Comparison of ENCODE assay signal across 8 cellular contexts in the genomic region with DNA sequence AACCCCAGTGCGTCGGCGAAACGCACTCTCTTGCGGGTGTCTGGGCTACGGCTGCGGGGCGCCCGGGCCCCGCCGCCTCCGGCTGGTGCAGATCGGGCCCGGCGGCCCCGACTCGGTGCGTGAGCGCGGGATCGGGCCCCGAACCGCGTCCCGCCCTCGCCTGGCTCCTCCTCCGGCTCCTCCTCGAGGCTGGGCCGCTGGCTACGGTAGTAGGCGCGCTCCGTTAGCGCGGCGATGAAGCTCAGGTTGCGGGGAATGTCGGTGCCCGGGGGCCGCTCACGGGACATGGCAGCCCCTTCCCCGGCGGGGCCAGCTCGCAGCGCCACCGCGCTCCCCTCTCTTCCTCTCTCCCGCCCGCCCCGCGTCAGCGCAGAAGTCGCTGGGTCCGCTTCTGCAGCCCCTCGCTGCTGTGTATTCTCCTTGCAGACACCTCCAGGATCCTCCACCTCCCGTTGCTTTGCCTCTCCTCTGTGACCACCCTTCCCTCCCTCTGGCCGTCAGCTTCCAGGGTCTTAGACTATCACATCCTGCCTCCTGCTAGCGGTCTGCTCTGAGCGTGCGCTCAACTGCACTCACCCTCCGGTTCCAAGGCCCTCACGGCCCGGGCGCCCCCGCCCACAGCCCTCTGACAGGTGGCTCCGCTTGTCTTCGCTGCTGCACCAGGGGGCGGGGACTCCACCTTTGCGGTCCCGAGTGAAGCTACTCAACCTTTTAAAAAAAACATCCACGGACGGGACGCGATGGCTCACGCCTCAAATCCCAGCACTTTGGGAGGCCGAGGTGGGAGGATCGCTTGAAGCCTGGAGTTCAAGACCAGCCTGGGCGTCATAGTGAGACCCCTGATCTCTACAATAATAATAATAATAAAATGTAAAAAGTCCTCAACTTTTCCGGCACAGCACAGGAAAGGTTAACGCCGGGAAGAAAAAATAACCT. TPM values are rescaled to one million over a fixed set of nuclear protein-coding genes. Genes with fewer than 3 reads are reported as not detected.
A peak's percentile ranks its signal among the peaks of the same experiment; 100 is the strongest.
DNase-seq lines count a peak whose midpoint lies in the region; ATAC-seq, FAIRE-seq and TF ChIP-seq lines count a peak whose summit lies in the region.

A gene with protein sequence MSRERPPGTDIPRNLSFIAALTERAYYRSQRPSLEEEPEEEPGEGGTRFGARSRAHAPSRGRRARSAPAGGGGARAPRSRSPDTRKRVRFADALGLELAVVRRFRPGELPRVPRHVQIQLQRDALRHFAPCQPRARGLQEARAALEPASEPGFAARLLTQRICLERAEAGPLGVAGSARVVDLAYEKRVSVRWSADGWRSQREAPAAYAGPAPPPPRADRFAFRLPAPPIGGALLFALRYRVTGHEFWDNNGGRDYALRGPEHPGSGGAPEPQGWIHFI (minus strand): TSS at position 570 of the 936 bp plus-strand sequence. CDS start 283 bp downstream, at position 287.

- H3K79me2 ChIP-seq in DOHH2 (ENCODE audit: control insufficient read depth, low read length) (peaks cover 38% of the 10 kb centered on the region), GM23248 (ENCODE audit: insufficient read depth) (peaks cover 10% of the 10 kb centered on the region)

- peak within 1 kb of the TSS; percentile 91 for H3K9ac ChIP-seq in GM23248

- ATAC-seq in Right ventricle myocardium inferior, result peak; percentile 42
- ATAC-seq in pancreas, result peak; percentile 43 to 60 (median 45)

- H4K20me1 ChIP-seq in DOHH2 (ENCODE audit: control insufficient read depth, insufficient read depth, low read depth, low read length), result no peaks in the 10 kb centered on the region
- H4K20me1 ChIP-seq in GM23248 (ENCODE audit: insufficient read depth), result no peaks in the 10 kb centered on the region

- no peak for FAIRE-seq in pancreas (lab: Jason Lieb, UNC)

- in situ Hi-C loops in GM23248 (cut with MboI), result no loop called here

- H3K27me3 ChIP-seq in DOHH2 (ENCODE audit: control insufficient read depth, low read length), result no peaks in the 10 kb centered on the region
- H3K27me3 ChIP-seq in GM23248 (replicated peaks; ENCODE audit: insufficient read depth), result no peaks in the 10 kb centered on the region
- no peaks in the 10 kb centered on the region for H3K27me3 ChIP-seq in SJSA1 (replicated peaks)
- H3K27me3 ChIP-seq in pancreas, result no peaks in the 10 kb centered on the region
- H3K27me3 ChIP-seq in tibial artery, result no peaks in the 10 kb centered on the region

- peak within 1 kb of the TSS; percentile 78 for H3K4me2 ChIP-seq in DOHH2 (ENCODE audit: low read length)
- peak within 1 kb of the TSS; percentile 89 for H3K4me2 ChIP-seq in GM23248 (ENCODE audit: unreplicated experiment)

- H3F3A ChIP-seq in DOHH2 (ENCODE audit: control insufficient read depth, insufficient read depth) (peaks cover 10% of the 10 kb centered on the region), GM23248 (ENCODE audit: insufficient read depth) (peaks cover 40% of the 10 kb centered on the region)

- intact Hi-C loops in Right ventricle myocardium inferior (cut with DNase I) (loop anchor here (5.0 kb wide), 1 partner anchor 165 kb away; a partner anchor contains a TSS), pancreas (cut with DNase I) (no loop called here), tibial artery (cut with DNase I; ENCODE audit: low total_unique reads) (no loop called here)

- peak within 1 kb of the TSS; percentile 81 for H3K27ac ChIP-seq in DOHH2 (ENCODE audit: low read depth, low read length)
- peak within 1 kb of the TSS; percentile 86 for H3K27ac ChIP-seq in GM23248
- H3K27ac ChIP-seq in SJSA1, result peak within 1 kb of the TSS; percentile 24
- H3K27ac ChIP-seq in pancreas, result peak within 1 kb of the TSS; percentile 95 to 98 (median 98)
- peak within 1 kb of the TSS; percentile 94 to 96 for H3K27ac ChIP-seq in tibial artery

- H3K9me2 ChIP-seq in DOHH2 (replicated peaks; ENCODE audit: control insufficient read depth, low read length) (no peaks in the 10 kb centered on the region), GM23248 (ENCODE audit: insufficient read depth) (no peaks in the 10 kb centered on the region)

- H2AFZ ChIP-seq in GM23248, result peak within 1 kb of the TSS; percentile 91

- WGBS in GM23248 (ENCODE audit: low coverage in 1 of 2, low lambda C conversion rate in 2 of 2, missing lambda C conversion rate in 2 of 2), 2 experiments, result 5% methylated on average over 58 to 64 of the region's 81 CpGs
- 1 to 2% methylated on average over 65 to 81 of the region's 81 CpGs for WGBS in pancreas, 2 donors

- H3K4me3 ChIP-seq in DOHH2 (ENCODE audit: low read length) (peak within 1 kb of the TSS; percentile 82), GM23248 (peak within 1 kb of the TSS; percentile 87), SJSA1 (peak within 1 kb of the TSS; percentile 62), pancreas (peak within 1 kb of the TSS; percentile 54 to 82 (median 68)), tibial artery (peak within 1 kb of the TSS; percentile 71 to 85)

- no peaks in the 10 kb centered on the region for H3K9me3 ChIP-seq in DOHH2 (ENCODE audit: control insufficient read depth, insufficient read depth, low read length)
- H3K9me3 ChIP-seq in GM23248 (ENCODE audit: low read depth), result no peaks in the 10 kb centered on the region
- no peaks in the 10 kb centered on the region for H3K9me3 ChIP-seq in SJSA1 (replicated peaks)
- no peaks in the 10 kb centered on the region for H3K9me3 ChIP-seq in pancreas
- H3K9me3 ChIP-seq in tibial artery, result no peaks in the 10 kb centered on the region

- DNase-seq in GM23248 (peak; percentile 87), M059J (ENCODE audit: low read depth) (peak; percentile 55), SJSA1 (ENCODE audit: low read depth in 1 of 2, low spot score in 2 of 2) (peak in 1 of 2 experiments; percentile 52), Right ventricle myocardium inferior (ENCODE audit: missing footprints) (peak; percentile 86), pancreas (peak; percentile 72 to 89 (median 80)), tibial artery (peak; percentile 68 to 89)
- DNase-seq in activated naive CD4-positive, alpha-beta T cell treated with Interleukin-2 at 50 U/mL for 16 hours, result peak; percentile 87

- H3K4me1 ChIP-seq in DOHH2 (ENCODE audit: control insufficient read depth, low read length), result peaks cover 49% of the 10 kb centered on the region
- H3K4me1 ChIP-seq in GM23248 (ENCODE audit: insufficient read depth), result peaks cover 32% of the 10 kb centered on the region
- H3K4me1 ChIP-seq in SJSA1 (replicated peaks), result peaks cover 39% of the 10 kb centered on the region
- peaks cover 8 to 17% (median 9%) of the 10 kb centered on the region in 3 donors for H3K4me1 ChIP-seq in pancreas
- peaks cover 0 to 41% (median 29%) of the 10 kb centered on the region in 4 donors for H3K4me1 ChIP-seq in tibial artery

- H3K36me3 ChIP-seq in DOHH2 (ENCODE audit: control insufficient read depth, low read length) (peaks cover 37% of the 10 kb centered on the region), GM23248 (ENCODE audit: low read depth) (no peaks in the 10 kb centered on the region), SJSA1 (peaks cover 1% of the 10 kb centered on the region), pancreas (no peaks in the 10 kb centered on the region), tibial artery (peaks cover 0 to 8% (median 0%) of the 10 kb centered on the region in 3 donors)

- peak; percentile 9 for TF ChIP-seq CTCF in DOHH2 (IDR thresholded peaks at IDR 0.05; ENCODE audit: low read depth, low read length, poor library complexity, severe bottlenecking)
- TF ChIP-seq CTCF in pancreas (IDR thresholded peaks at IDR 0.05), result no peak
- TF ChIP-seq CTCF in tibial artery (IDR thresholded peaks at IDR 0.05), result no peak

RNA-seq across cellular contexts. Expression of the gene that starts here (rescaled TPM):
- total RNA-seq in GM23248 (2014; rRNA removed; shearing (Covaris generic)), result 4.1 and 4.3 TPM in 2 replicates
- 1.4 and 1.6 TPM in 2 replicates for polyA plus RNA-seq in GM23248 (2016; fragmentation: Nextera tagmentation; extraction: Ambion mirVana)
- 3.0 and 5.0 TPM in 2 replicates for total RNA-seq in M059J (2014; rRNA removed; shearing (Covaris generic))
- 1.2 and 2.1 TPM in 2 replicates for total RNA-seq in SJSA1 (2014; rRNA removed; shearing (Covaris generic))
- total RNA-seq in Right ventricle myocardium inferior, result 7.9 TPM
- 10 to 100 TPM in 2 of 6 donors, 1 to 10 TPM in 4; 4.1 to 12.8 (median 5.6) TPM for total RNA-seq in pancreas
- 10 to 100 TPM; 18.0 to 25.9 TPM for polyA plus RNA-seq in pancreas

Comparison
In these comparisons a context has a peak if more than half of its experiments do, and no peak if none do; other contexts are left out.
1. H3K27ac ChIP-seq: peak in every context shown above with its lines; median percentile 98 in pancreas; 95 in tibial artery; 86 in GM23248; 81 in DOHH2; 24 in SJSA1.